ENCODE assay signal across 1 cellular context in the genomic region with DNA sequence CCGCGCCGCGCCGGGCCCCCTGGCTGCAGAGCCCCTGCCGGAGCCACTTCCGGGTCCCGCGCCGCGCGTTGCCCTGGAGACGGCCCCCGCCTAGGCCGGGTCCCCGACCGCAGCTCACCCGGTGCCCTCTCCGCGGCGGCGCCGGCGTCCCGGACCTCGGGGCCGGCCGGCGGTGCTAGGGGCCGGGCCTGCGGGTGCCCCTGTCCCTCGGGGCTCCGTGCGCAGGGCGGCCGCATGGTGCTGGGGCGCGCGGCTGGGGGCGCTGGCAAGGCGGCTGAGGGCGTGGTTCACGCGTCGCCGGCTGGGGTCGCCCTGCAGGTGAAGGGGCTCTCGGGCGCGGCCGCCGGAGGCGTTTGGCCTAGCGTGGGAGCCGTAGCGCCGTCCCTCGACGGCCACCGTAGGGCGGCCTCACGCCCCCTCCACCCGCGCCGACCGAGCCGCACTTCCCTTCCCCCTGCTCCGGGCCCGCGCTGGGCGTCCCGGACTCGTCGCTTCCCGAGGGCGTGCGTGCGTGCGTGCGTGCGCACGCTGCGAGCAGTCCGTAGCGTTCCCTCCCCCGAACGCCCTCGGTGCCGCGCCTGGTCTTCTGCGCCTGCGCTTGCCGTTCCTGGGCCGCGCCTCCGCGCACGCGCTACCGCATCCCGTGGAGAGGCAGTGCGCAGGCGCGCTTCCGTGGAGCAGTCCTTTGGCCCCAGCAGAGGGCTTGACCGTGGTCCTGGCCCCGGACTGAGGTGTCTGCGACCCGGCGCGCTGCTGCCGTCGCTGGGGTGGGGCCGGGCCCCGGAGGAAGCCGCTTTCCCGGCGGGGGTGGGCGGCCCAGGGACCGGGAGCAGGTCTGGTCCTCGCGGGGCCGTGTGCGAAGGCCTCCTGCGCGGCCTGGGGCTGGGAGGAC.
TF ChIP-seq lines count a peak whose summit lies in the region.

A gene with protein sequence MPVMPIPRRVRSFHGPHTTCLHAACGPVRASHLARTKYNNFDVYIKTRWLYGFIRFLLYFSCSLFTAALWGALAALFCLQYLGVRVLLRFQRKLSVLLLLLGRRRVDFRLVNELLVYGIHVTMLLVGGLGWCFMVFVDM (minus strand): TSS at position 509 of the 892 bp plus-strand sequence. CDS start 1,975 bp downstream, outside the sequence.

TF ChIP-seq in H1, 55 proteins besides CTCF, POLR2A, EP300 and RAD21 (continues in another document):
- TF ChIP-seq SUZ12 (IDR thresholded peaks at IDR 0.05; ENCODE audit: low read length) = peak; percentile 33; the same call in 1 of the 2 replicates
- TF ChIP-seq NANOG (IDR thresholded peaks at IDR 0.05; ENCODE audit: insufficient read depth, low read depth, low read length, poor library complexity, severe bottlenecking) = no peak
- peak; percentile 13 for TF ChIP-seq ASH2L (IDR thresholded peaks at IDR 0.05; ENCODE audit: low read length)
- TF ChIP-seq, protein P1, sequence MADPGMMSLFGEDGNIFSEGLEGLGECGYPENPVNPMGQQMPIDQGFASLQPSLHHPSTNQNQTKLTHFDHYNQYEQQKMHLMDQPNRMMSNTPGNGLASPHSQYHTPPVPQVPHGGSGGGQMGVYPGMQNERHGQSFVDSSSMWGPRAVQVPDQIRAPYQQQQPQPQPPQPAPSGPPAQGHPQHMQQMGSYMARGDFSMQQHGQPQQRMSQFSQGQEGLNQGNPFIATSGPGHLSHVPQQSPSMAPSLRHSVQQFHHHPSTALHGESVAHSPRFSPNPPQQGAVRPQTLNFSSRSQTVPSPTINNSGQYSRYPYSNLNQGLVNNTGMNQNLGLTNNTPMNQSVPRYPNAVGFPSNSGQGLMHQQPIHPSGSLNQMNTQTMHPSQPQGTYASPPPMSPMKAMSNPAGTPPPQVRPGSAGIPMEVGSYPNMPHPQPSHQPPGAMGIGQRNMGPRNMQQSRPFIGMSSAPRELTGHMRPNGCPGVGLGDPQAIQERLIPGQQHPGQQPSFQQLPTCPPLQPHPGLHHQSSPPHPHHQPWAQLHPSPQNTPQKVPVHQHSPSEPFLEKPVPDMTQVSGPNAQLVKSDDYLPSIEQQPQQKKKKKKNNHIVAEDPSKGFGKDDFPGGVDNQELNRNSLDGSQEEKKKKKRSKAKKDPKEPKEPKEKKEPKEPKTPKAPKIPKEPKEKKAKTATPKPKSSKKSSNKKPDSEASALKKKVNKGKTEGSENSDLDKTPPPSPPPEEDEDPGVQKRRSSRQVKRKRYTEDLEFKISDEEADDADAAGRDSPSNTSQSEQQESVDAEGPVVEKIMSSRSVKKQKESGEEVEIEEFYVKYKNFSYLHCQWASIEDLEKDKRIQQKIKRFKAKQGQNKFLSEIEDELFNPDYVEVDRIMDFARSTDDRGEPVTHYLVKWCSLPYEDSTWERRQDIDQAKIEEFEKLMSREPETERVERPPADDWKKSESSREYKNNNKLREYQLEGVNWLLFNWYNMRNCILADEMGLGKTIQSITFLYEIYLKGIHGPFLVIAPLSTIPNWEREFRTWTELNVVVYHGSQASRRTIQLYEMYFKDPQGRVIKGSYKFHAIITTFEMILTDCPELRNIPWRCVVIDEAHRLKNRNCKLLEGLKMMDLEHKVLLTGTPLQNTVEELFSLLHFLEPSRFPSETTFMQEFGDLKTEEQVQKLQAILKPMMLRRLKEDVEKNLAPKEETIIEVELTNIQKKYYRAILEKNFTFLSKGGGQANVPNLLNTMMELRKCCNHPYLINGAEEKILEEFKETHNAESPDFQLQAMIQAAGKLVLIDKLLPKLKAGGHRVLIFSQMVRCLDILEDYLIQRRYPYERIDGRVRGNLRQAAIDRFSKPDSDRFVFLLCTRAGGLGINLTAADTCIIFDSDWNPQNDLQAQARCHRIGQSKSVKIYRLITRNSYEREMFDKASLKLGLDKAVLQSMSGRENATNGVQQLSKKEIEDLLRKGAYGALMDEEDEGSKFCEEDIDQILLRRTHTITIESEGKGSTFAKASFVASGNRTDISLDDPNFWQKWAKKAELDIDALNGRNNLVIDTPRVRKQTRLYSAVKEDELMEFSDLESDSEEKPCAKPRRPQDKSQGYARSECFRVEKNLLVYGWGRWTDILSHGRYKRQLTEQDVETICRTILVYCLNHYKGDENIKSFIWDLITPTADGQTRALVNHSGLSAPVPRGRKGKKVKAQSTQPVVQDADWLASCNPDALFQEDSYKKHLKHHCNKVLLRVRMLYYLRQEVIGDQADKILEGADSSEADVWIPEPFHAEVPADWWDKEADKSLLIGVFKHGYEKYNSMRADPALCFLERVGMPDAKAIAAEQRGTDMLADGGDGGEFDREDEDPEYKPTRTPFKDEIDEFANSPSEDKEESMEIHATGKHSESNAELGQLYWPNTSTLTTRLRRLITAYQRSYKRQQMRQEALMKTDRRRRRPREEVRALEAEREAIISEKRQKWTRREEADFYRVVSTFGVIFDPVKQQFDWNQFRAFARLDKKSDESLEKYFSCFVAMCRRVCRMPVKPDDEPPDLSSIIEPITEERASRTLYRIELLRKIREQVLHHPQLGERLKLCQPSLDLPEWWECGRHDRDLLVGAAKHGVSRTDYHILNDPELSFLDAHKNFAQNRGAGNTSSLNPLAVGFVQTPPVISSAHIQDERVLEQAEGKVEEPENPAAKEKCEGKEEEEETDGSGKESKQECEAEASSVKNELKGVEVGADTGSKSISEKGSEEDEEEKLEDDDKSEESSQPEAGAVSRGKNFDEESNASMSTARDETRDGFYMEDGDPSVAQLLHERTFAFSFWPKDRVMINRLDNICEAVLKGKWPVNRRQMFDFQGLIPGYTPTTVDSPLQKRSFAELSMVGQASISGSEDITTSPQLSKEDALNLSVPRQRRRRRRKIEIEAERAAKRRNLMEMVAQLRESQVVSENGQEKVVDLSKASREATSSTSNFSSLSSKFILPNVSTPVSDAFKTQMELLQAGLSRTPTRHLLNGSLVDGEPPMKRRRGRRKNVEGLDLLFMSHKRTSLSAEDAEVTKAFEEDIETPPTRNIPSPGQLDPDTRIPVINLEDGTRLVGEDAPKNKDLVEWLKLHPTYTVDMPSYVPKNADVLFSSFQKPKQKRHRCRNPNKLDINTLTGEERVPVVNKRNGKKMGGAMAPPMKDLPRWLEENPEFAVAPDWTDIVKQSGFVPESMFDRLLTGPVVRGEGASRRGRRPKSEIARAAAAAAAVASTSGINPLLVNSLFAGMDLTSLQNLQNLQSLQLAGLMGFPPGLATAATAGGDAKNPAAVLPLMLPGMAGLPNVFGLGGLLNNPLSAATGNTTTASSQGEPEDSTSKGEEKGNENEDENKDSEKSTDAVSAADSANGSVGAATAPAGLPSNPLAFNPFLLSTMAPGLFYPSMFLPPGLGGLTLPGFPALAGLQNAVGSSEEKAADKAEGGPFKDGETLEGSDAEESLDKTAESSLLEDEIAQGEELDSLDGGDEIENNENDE (IDR thresholded peaks at IDR 0.05; ENCODE audit: insufficient replicate concordance, low read length) = no peak
- TF ChIP-seq SIN3A (conservative IDR thresholded peaks at IDR 0.05 in 1 of 2, IDR thresholded peaks at IDR 0.05 in 1 of 2; ENCODE audit: low read depth in 1 of 2, low read length in 2 of 2) = peak in 1 of 2 experiments; percentile 70; a peak in 1 of 4 replicates
- no peak for TF ChIP-seq CHD2 (IDR thresholded peaks at IDR 0.05; ENCODE audit: low read length)
- no peak for TF ChIP-seq SAP30 (IDR thresholded peaks at IDR 0.05; ENCODE audit: insufficient read depth, insufficient replicate concordance, low read length)
- TF ChIP-seq GABPA (IDR thresholded peaks at IDR 0.05; ENCODE audit: borderline replicate concordance, insufficient read depth, low read length) = no peak
- TF ChIP-seq SIRT6 (IDR thresholded peaks at IDR 0.05; ENCODE audit: low read length) = no peak
- no peak for TF ChIP-seq SIX5 (IDR thresholded peaks at IDR 0.05; ENCODE audit: low read depth, low read length)
- no peak for TF ChIP-seq RXRA (IDR thresholded peaks at IDR 0.05; ENCODE audit: insufficient read depth, low read depth, low read length)
- TF ChIP-seq BCL11A (IDR thresholded peaks at IDR 0.05; ENCODE audit: low read depth in 2 of 2, low read length in 2 of 2) = no peak
- TF ChIP-seq HDAC2 (IDR thresholded peaks at IDR 0.05; ENCODE audit: borderline replicate concordance in 1 of 2, low read depth in 2 of 2, low read length in 2 of 2) = peak in 1 of 2 experiments; percentile 58; a peak in 1 of 4 replicates
- TF ChIP-seq CTBP2 (IDR thresholded peaks at IDR 0.05; ENCODE audit: borderline replicate concordance, insufficient read depth, insufficient read length, low read length) = peak; percentile 32
- TF ChIP-seq, protein P2, sequence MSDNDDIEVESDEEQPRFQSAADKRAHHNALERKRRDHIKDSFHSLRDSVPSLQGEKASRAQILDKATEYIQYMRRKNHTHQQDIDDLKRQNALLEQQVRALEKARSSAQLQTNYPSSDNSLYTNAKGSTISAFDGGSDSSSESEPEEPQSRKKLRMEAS (IDR thresholded peaks at IDR 0.05) = peak; percentile 83
- TF ChIP-seq SP4 (IDR thresholded peaks at IDR 0.05; ENCODE audit: low read length) = peak; percentile 30; the same call in 1 of the 2 replicates
- 0 out of 2 replicates have a peak, but pooled peaks have one; percentile 47 for TF ChIP-seq TCF12 (IDR thresholded peaks at IDR 0.05; ENCODE audit: low read depth, low read length)
- no peak for TF ChIP-seq FOSL1 (IDR thresholded peaks at IDR 0.05; ENCODE audit: insufficient read depth, low read depth, low read length)
- TF ChIP-seq RNF2 (IDR thresholded peaks at IDR 0.05; ENCODE audit: borderline replicate concordance, low read depth, low read length, missing control alignments, poor library complexity, severe bottlenecking) = no peak
- peak; percentile 51 for TF ChIP-seq KDM4A (IDR thresholded peaks at IDR 0.05; ENCODE audit: low read depth, low read length, severe bottlenecking)
- no peak for TF ChIP-seq SP2 (IDR thresholded peaks at IDR 0.05; ENCODE audit: low read length)
- TF ChIP-seq TAF1 (IDR thresholded peaks at IDR 0.05; ENCODE audit: low read depth, low read length) = no peak; the same call in 1 of the 2 replicates
- TF ChIP-seq, protein P3, sequence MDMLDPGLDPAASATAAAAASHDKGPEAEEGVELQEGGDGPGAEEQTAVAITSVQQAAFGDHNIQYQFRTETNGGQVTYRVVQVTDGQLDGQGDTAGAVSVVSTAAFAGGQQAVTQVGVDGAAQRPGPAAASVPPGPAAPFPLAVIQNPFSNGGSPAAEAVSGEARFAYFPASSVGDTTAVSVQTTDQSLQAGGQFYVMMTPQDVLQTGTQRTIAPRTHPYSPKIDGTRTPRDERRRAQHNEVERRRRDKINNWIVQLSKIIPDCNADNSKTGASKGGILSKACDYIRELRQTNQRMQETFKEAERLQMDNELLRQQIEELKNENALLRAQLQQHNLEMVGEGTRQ (IDR thresholded peaks at IDR 0.05; ENCODE audit: low read length) = no peak
- TF ChIP-seq POU5F1 (IDR thresholded peaks at IDR 0.05; ENCODE audit: low read depth, low read length) = no peak
- no peak for TF ChIP-seq TBP (IDR thresholded peaks at IDR 0.05; ENCODE audit: low read depth, low read length)
- no peak for TF ChIP-seq CHD1 (IDR thresholded peaks at IDR 0.05; ENCODE audit: low read depth, low read length)
- TF ChIP-seq TAF7 (optimal IDR thresholded peaks at IDR 0.05; ENCODE audit: borderline replicate concordance, low read depth, low read length) = no peak
- TF ChIP-seq CREB1 (IDR thresholded peaks at IDR 0.05) = peak; percentile 72
- TF ChIP-seq GTF2F1 (IDR thresholded peaks at IDR 0.05; ENCODE audit: borderline replicate concordance, low read depth, low read length) = no peak
- no peak for TF ChIP-seq HDAC6 (IDR thresholded peaks at IDR 0.05; ENCODE audit: low read depth, low read length)
- TF ChIP-seq RFX5 (IDR thresholded peaks at IDR 0.05; ENCODE audit: borderline replicate concordance, low read depth, low read length) = no peak
- TF ChIP-seq KDM5A (IDR thresholded peaks at IDR 0.05; ENCODE audit: low read length) = no peak
- TF ChIP-seq NRF1 (IDR thresholded peaks at IDR 0.05; ENCODE audit: low read depth, low read length) = peak; percentile 94
- no peak for TF ChIP-seq MAFK (IDR thresholded peaks at IDR 0.05; ENCODE audit: low read depth, low read length)
- peak; percentile 71; the same call in 1 of the 2 replicates for TF ChIP-seq POLR2AphosphoS5 (IDR thresholded peaks at IDR 0.05; ENCODE audit: low read depth, low read length)
- TF ChIP-seq JUN (IDR thresholded peaks at IDR 0.05; ENCODE audit: low read depth, low read length) = no peak
- TF ChIP-seq YY1 (IDR thresholded peaks at IDR 0.05; ENCODE audit: low read depth, low read length) = no peak
- TF ChIP-seq, protein P4, sequence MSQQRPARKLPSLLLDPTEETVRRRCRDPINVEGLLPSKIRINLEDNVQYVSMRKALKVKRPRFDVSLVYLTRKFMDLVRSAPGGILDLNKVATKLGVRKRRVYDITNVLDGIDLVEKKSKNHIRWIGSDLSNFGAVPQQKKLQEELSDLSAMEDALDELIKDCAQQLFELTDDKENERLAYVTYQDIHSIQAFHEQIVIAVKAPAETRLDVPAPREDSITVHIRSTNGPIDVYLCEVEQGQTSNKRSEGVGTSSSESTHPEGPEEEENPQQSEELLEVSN (IDR thresholded peaks at IDR 0.05) = peak; percentile 71
- TF ChIP-seq CBX5 (IDR thresholded peaks at IDR 0.05; ENCODE audit: low read depth, low read length) = no peak
- TF ChIP-seq BACH1 (IDR thresholded peaks at IDR 0.05; ENCODE audit: low read length) = peak; percentile 66; the same call in 1 of the 2 replicates
- TF ChIP-seq EGR1 (IDR thresholded peaks at IDR 0.05; ENCODE audit: borderline replicate concordance, low read depth, low read length) = peak; percentile 61; the same call in 1 of the 2 replicates
- no peak for TF ChIP-seq BRCA1 (IDR thresholded peaks at IDR 0.05; ENCODE audit: low read depth, low read length)
- TF ChIP-seq, protein P5, sequence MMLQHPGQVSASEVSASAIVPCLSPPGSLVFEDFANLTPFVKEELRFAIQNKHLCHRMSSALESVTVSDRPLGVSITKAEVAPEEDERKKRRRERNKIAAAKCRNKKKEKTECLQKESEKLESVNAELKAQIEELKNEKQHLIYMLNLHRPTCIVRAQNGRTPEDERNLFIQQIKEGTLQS (IDR thresholded peaks at IDR 0.05; ENCODE audit: insufficient read depth, low read depth, low read length) = no peak
- TF ChIP-seq KDM1A (IDR thresholded peaks at IDR 0.05; ENCODE audit: borderline replicate concordance, low read length) = no peak
- TF ChIP-seq SP1 (IDR thresholded peaks at IDR 0.05; ENCODE audit: low read depth, low read length) = no peak
- TF ChIP-seq PHF8 (conservative IDR thresholded peaks at IDR 0.05; ENCODE audit: low read depth, low read length) = peak; percentile 51
- no peak for TF ChIP-seq SRF (IDR thresholded peaks at IDR 0.05; ENCODE audit: low read depth, low read length)
- TF ChIP-seq, protein P6, sequence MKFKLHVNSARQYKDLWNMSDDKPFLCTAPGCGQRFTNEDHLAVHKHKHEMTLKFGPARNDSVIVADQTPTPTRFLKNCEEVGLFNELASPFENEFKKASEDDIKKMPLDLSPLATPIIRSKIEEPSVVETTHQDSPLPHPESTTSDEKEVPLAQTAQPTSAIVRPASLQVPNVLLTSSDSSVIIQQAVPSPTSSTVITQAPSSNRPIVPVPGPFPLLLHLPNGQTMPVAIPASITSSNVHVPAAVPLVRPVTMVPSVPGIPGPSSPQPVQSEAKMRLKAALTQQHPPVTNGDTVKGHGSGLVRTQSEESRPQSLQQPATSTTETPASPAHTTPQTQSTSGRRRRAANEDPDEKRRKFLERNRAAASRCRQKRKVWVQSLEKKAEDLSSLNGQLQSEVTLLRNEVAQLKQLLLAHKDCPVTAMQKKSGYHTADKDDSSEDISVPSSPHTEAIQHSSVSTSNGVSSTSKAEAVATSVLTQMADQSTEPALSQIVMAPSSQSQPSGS (IDR thresholded peaks at IDR 0.05; ENCODE audit: low read length) = no peak
- TF ChIP-seq ZNF274 (IDR thresholded peaks at IDR 0.05; ENCODE audit: borderline replicate concordance, extremely low read depth, low read length) = no peak
- 0 out of 2 replicates have a peak, but pooled peaks have one; percentile 63 for TF ChIP-seq RBBP5 (IDR thresholded peaks at IDR 0.05; ENCODE audit: borderline replicate concordance, low read depth, low read length)
- no peak; the same call in 1 of the 2 replicates for TF ChIP-seq TEAD4 (IDR thresholded peaks at IDR 0.05; ENCODE audit: low read depth, low read length)
